In genomic region chr9:18473551-18474279, GRCh38 we compare ENCODE assay signal across 1 cellular context.
A peak's percentile ranks its signal among the peaks of the same experiment; 100 is the strongest.
TF ChIP-seq lines count a peak whose summit lies in the region.

Gene ADAMTSL1 (plus strand): TSS chr9:18474153. CDS start chr9:18474233, 80 bp downstream.

TF ChIP-seq in SK-N-SH, 30 proteins besides CTCF, POLR2A, EP300 and RAD21 (continued from another document):
- peak; percentile 75; the same call in 1 of the 2 replicates for TF ChIP-seq POLR2AphosphoS5 (IDR thresholded peaks at IDR 0.05; ENCODE audit: low read depth, low read length)
- no peak for TF ChIP-seq USF1 (IDR thresholded peaks at IDR 0.05; ENCODE audit: borderline replicate concordance, low read depth)
- TF ChIP-seq JUND (IDR thresholded peaks at IDR 0.05): no peak
- peak; percentile 73 for TF ChIP-seq NFIC (IDR thresholded peaks at IDR 0.05; ENCODE audit: borderline replicate concordance)
- peak; percentile 34; the same call in 1 of the 2 replicates for TF ChIP-seq TEAD4 (IDR thresholded peaks at IDR 0.05; ENCODE audit: borderline replicate concordance, insufficient read depth)
- TF ChIP-seq MAX (IDR thresholded peaks at IDR 0.05; ENCODE audit: low read depth): peak; percentile 59
- TF ChIP-seq GATA2 (CRISPR knock-in tag; IDR thresholded peaks at IDR 0.05): peak; percentile 68
- peak; percentile 73 for TF ChIP-seq TCF12 (IDR thresholded peaks at IDR 0.05)
- peak; percentile 58 for TF ChIP-seq SIN3A (IDR thresholded peaks at IDR 0.05; ENCODE audit: borderline replicate concordance, low read depth, low read length)
- no peak for TF ChIP-seq FOXM1 (IDR thresholded peaks at IDR 0.05; ENCODE audit: low read depth)
- TF ChIP-seq CHD2 (IDR thresholded peaks at IDR 0.05; ENCODE audit: low read length, partially characterized antibody): peak; percentile 37
- TF ChIP-seq USF2 (IDR thresholded peaks at IDR 0.05; ENCODE audit: borderline replicate concordance, low read depth, low read length): no peak
- no peak for TF ChIP-seq RXRA (IDR thresholded peaks at IDR 0.05; ENCODE audit: borderline replicate concordance, low read depth)
